ENCODE assay signal across 28 cellular contexts in genomic region chr19:10802479-10802878, GRCh38. TPM values are rescaled to one million over a fixed set of nuclear protein-coding genes. Genes with fewer than 3 reads are reported as not detected.
A peak's percentile ranks its signal among the peaks of the same experiment; 100 is the strongest.
DNase-seq lines count a peak whose midpoint lies in the region; ATAC-seq, FAIRE-seq and TF ChIP-seq lines count a peak whose summit lies in the region.
"Had no signal": no experiment of that assay in that cellular context is flagged by ENCODE, and none has a peak within 500 bp of the region (broad histone marks: within the 10 kb centered on the region; RNA-seq: fewer than 3 reads in every experiment).

No MANE protein-coding gene starts in this region.

- POLR2A ChIA-PET in HEK293 (lab: Yijun Ruan, JAX) (no interaction called here), GM12878 (lab: Charles Lee) (no interaction called here)

- H3K27ac ChIP-seq in HEK293 (ENCODE audit: extremely low read depth, low read depth, low read length) (no peak overlapping the region), GM12878 (ENCODE audit: control insufficient read depth, insufficient read depth) (no peak overlapping the region)
- H3K27ac ChIP-seq: SK-N-MC had no signal

- H3K36me3 ChIP-seq in HEK293 (ENCODE audit: control insufficient read depth in 2 of 2, insufficient read depth in 1 of 2, low read length in 2 of 2) (peaks cover 17 to 81% of the 10 kb centered on the region in 2 experiments; a peak in 2 of 3 replicates), GM12878 (ENCODE audit: control insufficient read depth in 2 of 2, insufficient read depth in 2 of 2, low read length in 1 of 2) (peaks cover 5 to 18% of the 10 kb centered on the region in 2 experiments)

- H3K4me2 ChIP-seq in GM12878 (ENCODE audit: control insufficient read depth, insufficient read depth): no peak overlapping the region

- 97% methylated on average over 5 of the region's 5 CpGs for WGBS in GM12878 (ENCODE audit: insufficient coverage, insufficient replicate concordance, low lambda C conversion rate, missing lambda C conversion rate)

- TF ChIP-seq CTCF in HEK293 (tag by site-specific recombination; IDR thresholded peaks at IDR 0.05) (no peak), GM12878 (IDR thresholded peaks at IDR 0.05 in 2 of 3, conservative IDR thresholded peaks at IDR 0.05 in 1 of 3; ENCODE audit: control insufficient read depth in 2 of 3, extremely low read depth in 1 of 3, insufficient read depth in 1 of 3, low read depth in 3 of 3, low read length in 3 of 3) (no peak)

- intact Hi-C loops in activated naive CD4-positive, alpha-beta T cell treated with anti-CD3 and anti-CD28 coated beads for 36 hours (cut with micrococcal nuclease): no loop called here
- intact Hi-C loops in GM12878 (cut with micrococcal nuclease; ENCODE audit: unreplicated experiment): no loop called here

- H3K27ac Mint-ChIP-seq in activated naive CD4-positive, alpha-beta T cell treated with anti-CD3 and anti-CD28 coated beads, Interleukin-2, amount 50 U/mL, for 72 hours: peak overlapping the region; percentile 25 to 81
- no peak overlapping the region for H3K27ac Mint-ChIP-seq in activated naive CD4-positive, alpha-beta T cell treated with anti-CD3 and anti-CD28 coated beads for 36 hours
- peak overlapping the region; percentile 52 to 95 for H3K27ac Mint-ChIP-seq in stimulated activated naive CD8-positive, alpha-beta T cell treated with anti-CD3 and anti-CD28 coated beads, Interleukin-15, amount 100 ng/mL, for 72 hours

- no peak overlapping the region for H2AFZ ChIP-seq in GM12878 (ENCODE audit: control insufficient read depth, low read depth, low read length)

- no peak for DNase-seq in activated naive CD4-positive, alpha-beta T cell treated with anti-CD3 and anti-CD28 coated beads, Interleukin-2, amount 50 U/mL, for 72 hours (ENCODE audit: low spot score in 2 of 2)
- no peak for DNase-seq in activated naive CD4-positive, alpha-beta T cell treated with anti-CD3 and anti-CD28 coated beads for 36 hours
- no peak for DNase-seq in GM12878 (ENCODE audit: low read depth, low spot score)
- DNase-seq in stimulated activated naive CD8-positive, alpha-beta T cell treated with anti-CD3 and anti-CD28 coated beads, Interleukin-15, amount 100 ng/mL, for 72 hours: no peak
- DNase-seq: C1 segment of cervical spinal cord; CD8-positive, alpha-beta memory T cell; DMS 273 treated with DMSO at 0.1 percent for 48 hours; DMS79 treated with DMSO at 0.1 percent for 48 hours; GF-D8; KBM-7; NCI-H1105 treated with DMSO at 0.1 percent for 48 hours; NCI-H146; NCI-H1930; NCI-H2107; NCI-H524 treated with DMSO at 0.1 percent for 48 hours; NCI-H774; SIG-M5 had no signal

- no TSS peak for BruUV-seq in GM12878 (replicated peaks; lab: Mats Ljungman, UMichigan)

- H3K9me3 Mint-ChIP-seq in activated naive CD4-positive, alpha-beta T cell treated with anti-CD3 and anti-CD28 coated beads, Interleukin-2, amount 50 U/mL, for 72 hours: no peaks in the 10 kb centered on the region
- H3K9me3 Mint-ChIP-seq in activated naive CD4-positive, alpha-beta T cell treated with anti-CD3 and anti-CD28 coated beads for 36 hours: no peaks in the 10 kb centered on the region
- no peaks in the 10 kb centered on the region for H3K9me3 Mint-ChIP-seq in stimulated activated naive CD8-positive, alpha-beta T cell treated with anti-CD3 and anti-CD28 coated beads, Interleukin-15, amount 100 ng/mL, for 72 hours
- H3K9me3 Mint-ChIP-seq: CD8-positive, alpha-beta memory T cell had no signal

- no peaks in the 10 kb centered on the region for H3K9me3 ChIP-seq in HEK293 (ENCODE audit: control insufficient read depth, insufficient read depth, low read depth, low read length)
- H3K9me3 ChIP-seq in GM12878 (replicated peaks; ENCODE audit: control insufficient read depth, insufficient read depth, low read length): no peaks in the 10 kb centered on the region

- no peak for ATAC-seq in activated naive CD4-positive, alpha-beta T cell treated with anti-CD3 and anti-CD28 coated beads, Interleukin-2, amount 50 U/mL, for 72 hours
- ATAC-seq in GM12878 (no peak), GM18861 (IDR thresholded peaks at IDR 0.05; ENCODE audit: unreplicated experiment) (no peak), GM21528 (IDR thresholded peaks at IDR 0.05; ENCODE audit: low FRiP score, unreplicated experiment) (no peak)
- no peak for ATAC-seq in stimulated activated naive CD8-positive, alpha-beta T cell treated with anti-CD3 and anti-CD28 coated beads, Interleukin-15, amount 100 ng/mL, for 72 hours
- ATAC-seq: HepG2 had no signal

- no peak for TF ChIP-seq EP300 in GM12878 (IDR thresholded peaks at IDR 0.05; ENCODE audit: borderline replicate concordance in 1 of 2, control insufficient read depth in 1 of 2, low read depth in 2 of 2, low read length in 2 of 2)

- in situ Hi-C loops in GM12878 (cut with MboI): no loop called here

- H3K4me3 ChIP-seq in HEK293 (ENCODE audit: low read depth, low read length) (no peak overlapping the region), GM12878 (no peak overlapping the region)
- H3K4me3 ChIP-seq: SK-N-MC had no signal

- TF ChIP-seq POLR2A in GM12878 (IDR thresholded peaks at IDR 0.05; ENCODE audit: low read depth, low read length): peak; percentile 29; the same call in 1 of the 2 replicates

- no peaks in the 10 kb centered on the region for H3K4me1 ChIP-seq in HEK293 (ENCODE audit: control insufficient read depth, insufficient read depth, low read length)
- peaks cover 1% of the 10 kb centered on the region for H3K4me1 ChIP-seq in GM12878 (ENCODE audit: control insufficient read depth, insufficient read depth, low read length)

- no peak for FAIRE-seq in GM12878 (lab: Jason Lieb, UNC)
- FAIRE-seq: GM12892, H54, HepG2, RCC 7860 had no signal

- no peak overlapping the region for H3K4me3 Mint-ChIP-seq in activated naive CD4-positive, alpha-beta T cell treated with anti-CD3 and anti-CD28 coated beads for 36 hours
- no peak overlapping the region for H3K4me3 Mint-ChIP-seq in stimulated activated naive CD8-positive, alpha-beta T cell treated with anti-CD3 and anti-CD28 coated beads, Interleukin-15, amount 100 ng/mL, for 72 hours
- H3K4me3 Mint-ChIP-seq: CD8-positive, alpha-beta memory T cell had no signal

- SMC1A ChIA-PET in GM12878 (lab: Charles Lee; ENCODE audit: uncharacterized antibody, unreplicated experiment): no interaction called here

- no peaks in the 10 kb centered on the region for H3K27me3 Mint-ChIP-seq in activated naive CD4-positive, alpha-beta T cell treated with anti-CD3 and anti-CD28 coated beads for 36 hours (ENCODE audit: low read depth)
- H3K27me3 Mint-ChIP-seq in stimulated activated naive CD8-positive, alpha-beta T cell treated with anti-CD3 and anti-CD28 coated beads, Interleukin-15, amount 100 ng/mL, for 72 hours: no peaks in the 10 kb centered on the region
- H3K27me3 Mint-ChIP-seq: CD8-positive, alpha-beta memory T cell had no signal

- no peak for TF ChIP-seq RAD21 in GM12878 (IDR thresholded peaks at IDR 0.05; ENCODE audit: insufficient read depth, low read depth, low read length)

- CTCF ChIA-PET in activated naive CD4-positive, alpha-beta T cell treated with anti-CD3 and anti-CD28 coated beads for 36 hours (lab: Charles Lee): no interaction called here
- CTCF ChIA-PET in HEK293 (lab: Yijun Ruan, JAX) (no interaction called here), GM12878 (lab: Yijun Ruan, JAX) (no interaction called here)

- RAD21 ChIA-PET in GM12878 (lab: Charles Lee; ENCODE audit: unreplicated experiment): no interaction called here

- peaks cover 0 to 14% of the 10 kb centered on the region in 2 donors for H3K36me3 Mint-ChIP-seq in activated naive CD4-positive, alpha-beta T cell treated with anti-CD3 and anti-CD28 coated beads, Interleukin-2, amount 50 U/mL, for 72 hours
- peaks cover 27% of the 10 kb centered on the region for H3K36me3 Mint-ChIP-seq in activated naive CD4-positive, alpha-beta T cell treated with anti-CD3 and anti-CD28 coated beads for 36 hours (ENCODE audit: low read depth)

- no peaks in the 10 kb centered on the region for H4K20me1 ChIP-seq in GM12878 (ENCODE audit: control insufficient read depth, insufficient read depth)

- no peak overlapping the region for H3K9ac ChIP-seq in GM12878 (ENCODE audit: control insufficient read depth, insufficient read depth, low read length)

- H3K79me2 ChIP-seq in GM12878 (ENCODE audit: control insufficient read depth, insufficient read depth, low read length): no peaks in the 10 kb centered on the region

- peaks cover 20% of the 10 kb centered on the region for H3K4me1 Mint-ChIP-seq in activated naive CD4-positive, alpha-beta T cell treated with anti-CD3 and anti-CD28 coated beads for 36 hours (ENCODE audit: low read depth)
- H3K4me1 Mint-ChIP-seq in stimulated activated naive CD8-positive, alpha-beta T cell treated with anti-CD3 and anti-CD28 coated beads, Interleukin-15, amount 100 ng/mL, for 72 hours: peaks cover 29% of the 10 kb centered on the region

- H3K27me3 ChIP-seq in GM12878 (replicated peaks in 1 of 2; ENCODE audit: control insufficient read depth in 2 of 2, insufficient read depth in 2 of 2, low read length in 1 of 2): no peaks in the 10 kb centered on the region

RNA-seq across cellular contexts. Expression of gene TMED1, which starts 33.5 kb away (rescaled TPM):
- 10 to 100 TPM in 1 of 2 donors, 1 to 10 TPM in 1; 9.7 to 15.0 TPM for total RNA-seq in activated naive CD4-positive, alpha-beta T cell treated with anti-CD3 and anti-CD28 coated beads, Interleukin-2, amount 50 U/mL, for 72 hours
- total RNA-seq in activated naive CD4-positive, alpha-beta T cell treated with anti-CD3 and anti-CD28 coated beads for 36 hours: 10 to 100 TPM; 15.3 to 16.7 TPM
- 9.3 and 10.1 TPM in 2 replicates for total RNA-seq in GM12878 (2013; cell fraction: nucleolus; rRNA removed)
- total RNA-seq in GM12878 (2014; rRNA removed) (14.9 TPM in 2 replicates), GM12878 (2014; rRNA removed; fragmentation: Illumina TruSeq; extraction: Trizol) (9.1 and 9.2 TPM in 2 replicates), GM12878 (2021) (15.7 and 15.8 TPM in 2 replicates)
- 6.3 TPM for polyA plus RNA-seq in GM12878 (2011; ENCODE audit: low read depth)
- polyA plus RNA-seq in GM12878 (2011; rRNA removed) (11.2 and 15.7 TPM in 2 replicates), GM12878 (2014; fragmentation: Illumina TruSeq; extraction: Trizol) (2.6 and 4.1 TPM in 2 replicates), GM12878 (2014; fragmentation: Nextera tagmentation; extraction: Ambion mirVana) (1 to 10 TPM in 1 of 2 experiments, under 1 TPM in 1; 0.60 to 2.8 TPM), GM12878 (2014; rRNA removed) (9.8 and 12.2 TPM in 2 replicates), GM12878 (2016; fragmentation: Nextera tagmentation; extraction: Ambion mirVana) (10 to 100 TPM; 22.9 to 23.1 TPM)
- 18.3 and 28.8 TPM in 2 replicates for polyA plus RNA-seq in GM12878 (2011; cell fraction: cytosol; rRNA removed)
- polyA plus RNA-seq in GM12878 (2011; cell fraction: nucleus; rRNA removed): 9.0 and 9.9 TPM in 2 replicates
- polyA plus RNA-seq in GM12878 (2012): 14.9 and 17.2 TPM in 2 replicates
- 11.2 and 11.6 TPM in 2 replicates for polyA minus RNA-seq in GM12878 (2011; rRNA and poly(A)+ RNA removed)
- polyA minus RNA-seq in GM12878 (2011; cell fraction: cytosol; rRNA and poly(A)+ RNA removed): 5.0 and 8.6 TPM in 2 replicates
- polyA minus RNA-seq in GM12878 (2011; cell fraction: nucleus; rRNA and poly(A)+ RNA removed): 2.4 and 2.7 TPM in 2 replicates

RNA-seq across cellular contexts. Expression of gene C19orf38, which starts 45.7 kb away (rescaled TPM):
- 1 to 10 TPM; 3.5 to 6.4 TPM for total RNA-seq in activated naive CD4-positive, alpha-beta T cell treated with anti-CD3 and anti-CD28 coated beads, Interleukin-2, amount 50 U/mL, for 72 hours
- 1 to 10 TPM; 4.4 to 4.8 TPM for total RNA-seq in activated naive CD4-positive, alpha-beta T cell treated with anti-CD3 and anti-CD28 coated beads for 36 hours
- total RNA-seq in GM12878 (2013; cell fraction: nucleolus; rRNA removed): 12.2 and 13.1 TPM in 2 replicates
- total RNA-seq in GM12878 (2014; rRNA removed) (6.5 and 6.9 TPM in 2 replicates), GM12878 (2014; rRNA removed; fragmentation: Illumina TruSeq; extraction: Trizol) (7.5 and 7.6 TPM in 2 replicates), GM12878 (2021) (5.3 and 6.5 TPM in 2 replicates)
- polyA plus RNA-seq in GM12878 (2011; ENCODE audit: low read depth): 3.5 TPM
- polyA plus RNA-seq in GM12878 (2011; rRNA removed) (1.8 and 3.0 TPM in 2 replicates), GM12878 (2014; fragmentation: Illumina TruSeq; extraction: Trizol) (2.4 and 6.0 TPM in 2 replicates), GM12878 (2014; fragmentation: Nextera tagmentation; extraction: Ambion mirVana) (1 to 10 TPM; 2.6 to 4.8 TPM), GM12878 (2014; rRNA removed) (6.3 and 6.7 TPM in 2 replicates), GM12878 (2016; fragmentation: Nextera tagmentation; extraction: Ambion mirVana) (1 to 10 TPM; 4.2 to 4.8 TPM)
- polyA plus RNA-seq in GM12878 (2011; cell fraction: cytosol; rRNA removed): 4.1 and 4.6 TPM in 2 replicates
- 2.1 and 2.7 TPM in 2 replicates for polyA plus RNA-seq in GM12878 (2011; cell fraction: nucleus; rRNA removed)
- 5.8 and 7.9 TPM in 2 replicates for polyA plus RNA-seq in GM12878 (2012)
- polyA minus RNA-seq in GM12878 (2011; rRNA and poly(A)+ RNA removed): 1.5 and 2.5 TPM in 2 replicates
- 1.2 and 1.6 TPM in 2 replicates for polyA minus RNA-seq in GM12878 (2011; cell fraction: cytosol; rRNA and poly(A)+ RNA removed)
- 0.60 and 1.6 TPM in 2 replicates for polyA minus RNA-seq in GM12878 (2011; cell fraction: nucleus; rRNA and poly(A)+ RNA removed)
- total RNA-seq: A673, HepG2, HT1080, LHCN-M2 had no signal
- polyA plus RNA-seq: CD8-positive, alpha-beta memory T cell had no signal
